22 cellular contexts compared by ENCODE assay signal in genomic region chr6:166672624-166673165, GRCh38.
"Had no signal": no experiment of that assay in that cellular context is flagged by ENCODE, and none has a peak within 500 bp of the region (broad histone marks: within the 10 kb centered on the region; RNA-seq: fewer than 3 reads in every experiment).

No MANE protein-coding gene starts in this region.

- H3K27ac ChIP-seq: brain microvascular endothelial cell, gastrocnemius medialis, neutrophil, parathyroid adenoma had no signal

- H3K27me3 ChIP-seq: dorsolateral prefrontal cortex, gastrocnemius medialis had no signal

- FAIRE-seq: islet of Langerhans, TTC549 had no signal

- ATAC-seq: activated CD8-positive, alpha-beta T cell treated with anti-CD3 and anti-CD28 coated beads, Interleukin-2, amount 10 ng/mL, durations not matched to agents 7 days and 5 days; activated naive CD4-positive, alpha-beta T cell treated with anti-CD3 and anti-CD28 coated beads, Interleukin-2, amount 50 U/mL, for 72 hours; gastrocnemius medialis; naive thymus-derived CD8-positive, alpha-beta T cell; T-helper 17 cell had no signal

- H3K36me3 ChIP-seq: brain microvascular endothelial cell, gastrocnemius medialis, neutrophil had no signal

- H3K4me3 ChIP-seq: gastrocnemius medialis had no signal

- H3K79me2 ChIP-seq: parathyroid adenoma had no signal

- H2AFZ ChIP-seq: parathyroid adenoma had no signal

- H3K9ac ChIP-seq: parathyroid adenoma had no signal

- DNase-seq: activated B cell treated with CpG ODN at 0.5 μM for 24 hours; activated CD4-positive, alpha-beta T cell treated with anti-CD3 and anti-CD28 coated beads for 48 hours; activated CD8-positive, alpha-beta memory T cell treated with anti-CD3 and anti-CD28 coated beads, Interleukin-2, amount 50 U/mL, for 4 hours; activated CD8-positive, alpha-beta T cell treated with anti-CD3 and anti-CD28 coated beads, Interleukin-2, amount 10 ng/mL, durations not matched to agents 7 days and 5 days; activated effector memory CD4-positive, alpha-beta T cell treated with anti-CD3 and anti-CD28 coated beads, Interleukin-2, amount 50 U/mL, for 16 hours; activated T-cell treated with anti-CD3 and anti-CD28 coated beads, Interleukin-2, amount 50 U/mL, for 48 hours; amniotic stem cell; brain microvascular endothelial cell; endodermal cell; gastrocnemius medialis; naive thymus-derived CD8-positive, alpha-beta T cell; stimulated activated CD4-positive, alpha-beta T cell treated with anti-CD3 and anti-CD28 coated beads, Interleukin-15, amount 100 ng/mL, for 24 hours; stimulated activated CD4-positive, alpha-beta T cell treated with anti-CD3 and anti-CD28 coated beads, Interleukin-4, amount 100 ng/mL, for 1 hour; stimulated activated naive B cell treated with anti-CD40 and anti-IgM and Interleukin-4, amounts not matched to agents 10 μg/mL and 1 μg/mL and 100 μg/mL, for 72 hours; substantia nigra; T-helper 17 cell had no signal

- H3K9me3 ChIP-seq: gastrocnemius medialis, neutrophil had no signal
